Comparison of ENCODE assay signal across 8 cellular contexts in genomic region chr17:74961657-74962360, GRCh38. TPM values are rescaled to one million over a fixed set of nuclear protein-coding genes. Genes with fewer than 3 reads are reported as not detected.
DNase-seq lines count a peak whose midpoint lies in the region; ATAC-seq and TF ChIP-seq lines count a peak whose summit lies in the region.

No MANE protein-coding gene starts in this region.

- H3K9me3 ChIP-seq in DOHH2 (ENCODE audit: control insufficient read depth, insufficient read depth, low read length) (no peaks in the 10 kb centered on the region), MM.1S (replicated peaks; ENCODE audit: insufficient read depth, low read length) (no peaks in the 10 kb centered on the region)

- no peak overlapping the region for H3K9ac ChIP-seq in MM.1S (ENCODE audit: low read length)

- H3K9me2 ChIP-seq in DOHH2 (replicated peaks; ENCODE audit: control insufficient read depth, low read length) = no peaks in the 10 kb centered on the region
- H3K9me2 ChIP-seq in MM.1S (replicated peaks; ENCODE audit: insufficient read depth, low read length) = no peaks in the 10 kb centered on the region

- H3K9me3 Mint-ChIP-seq in activated T-helper 2 cell treated with anti-CD3 and anti-CD28 coated beads, Interferon-gamma antibody, Interleukin-2, Interleukin-4, amounts not matched to agents 10 μg/mL and 5 μg/mL and 100 μg/mL, durations not matched to agents 14 hours and 24 hours and 36 hours = no peaks in the 10 kb centered on the region

- no peak overlapping the region for H3K4me3 Mint-ChIP-seq in activated T-helper 2 cell treated with anti-CD3 and anti-CD28 coated beads, Interferon-gamma antibody, Interleukin-2, Interleukin-4, amounts not matched to agents 10 μg/mL and 5 μg/mL and 100 μg/mL, durations not matched to agents 14 hours and 24 hours and 36 hours (ENCODE audit: low read depth)

- H3K4me2 ChIP-seq in DOHH2 (ENCODE audit: low read length) = no peak overlapping the region
- H3K4me2 ChIP-seq in MM.1S (ENCODE audit: low read depth, low read length) = peak overlapping the region; percentile 23; the same call in 1 of the 2 replicates

- H3K4me1 ChIP-seq in DOHH2 (ENCODE audit: control insufficient read depth, low read length) (peaks cover 9% of the 10 kb centered on the region), MM.1S (ENCODE audit: low read length) (peaks cover 4% of the 10 kb centered on the region)

- peaks cover 2% of the 10 kb centered on the region; the same call in 1 of the 2 replicates for H3K27me3 ChIP-seq in DOHH2 (ENCODE audit: control insufficient read depth, low read length)
- H3K27me3 ChIP-seq in MM.1S (replicated peaks; ENCODE audit: insufficient read depth, low read length) = peaks cover 15% of the 10 kb centered on the region

- H3K27ac Mint-ChIP-seq in activated T-helper 2 cell treated with anti-CD3 and anti-CD28 coated beads, Interferon-gamma antibody, Interleukin-2, Interleukin-4, amounts not matched to agents 10 μg/mL and 5 μg/mL and 100 μg/mL, durations not matched to agents 14 hours and 24 hours and 36 hours = no peak overlapping the region

- H3K27ac ChIP-seq in DOHH2 (ENCODE audit: low read depth, low read length) = no peak overlapping the region
- H3K27ac ChIP-seq in MM.1S (ENCODE audit: low read length) = no peak overlapping the region
- H3K27ac ChIP-seq in substantia nigra (ENCODE audit: low read depth, low read length, poor library complexity, severe bottlenecking) = peak overlapping the region; percentile 98

- TF ChIP-seq CTCF in DOHH2 (IDR thresholded peaks at IDR 0.05; ENCODE audit: low read depth, low read length, poor library complexity, severe bottlenecking) (peak; percentile 85), MM.1S (IDR thresholded peaks at IDR 0.05; ENCODE audit: low read length) (peak; percentile 75), fibroblast of villous mesenchyme (IDR thresholded peaks at IDR 0.05; ENCODE audit: insufficient read depth, low read depth, low read length) (peak; percentile 70)

- H3K27me3 Mint-ChIP-seq in activated T-helper 2 cell treated with anti-CD3 and anti-CD28 coated beads, Interferon-gamma antibody, Interleukin-2, Interleukin-4, amounts not matched to agents 10 μg/mL and 5 μg/mL and 100 μg/mL, durations not matched to agents 14 hours and 24 hours and 36 hours (ENCODE audit: low read depth) = no peaks in the 10 kb centered on the region

- no peak overlapping the region for H3K4me3 ChIP-seq in DOHH2 (ENCODE audit: low read length)
- H3K4me3 ChIP-seq in MM.1S (ENCODE audit: low read length) = no peak overlapping the region
- H3K4me3 ChIP-seq in fibroblast of villous mesenchyme (ENCODE audit: low read depth, low read length) = no peak overlapping the region

- peaks cover 4% of the 10 kb centered on the region for H3K4me1 Mint-ChIP-seq in activated T-helper 2 cell treated with anti-CD3 and anti-CD28 coated beads, Interferon-gamma antibody, Interleukin-2, Interleukin-4, amounts not matched to agents 10 μg/mL and 5 μg/mL and 100 μg/mL, durations not matched to agents 14 hours and 24 hours and 36 hours (ENCODE audit: low read depth)

- H3K36me3 ChIP-seq in DOHH2 (ENCODE audit: control insufficient read depth, low read length) (no peaks in the 10 kb centered on the region), MM.1S (replicated peaks; ENCODE audit: insufficient read depth, low read length) (no peaks in the 10 kb centered on the region)

- no peaks in the 10 kb centered on the region for H3K36me3 Mint-ChIP-seq in activated T-helper 2 cell treated with anti-CD3 and anti-CD28 coated beads, Interferon-gamma antibody, Interleukin-2, Interleukin-4, amounts not matched to agents 10 μg/mL and 5 μg/mL and 100 μg/mL, durations not matched to agents 14 hours and 24 hours and 36 hours (ENCODE audit: low read depth)

- peak; percentile 72 for DNase-seq in MM.1S
- DNase-seq in SHP77 (lab: John Stamatoyannopoulos, UW) = peak; percentile 87 to 89
- peak; percentile 71 for DNase-seq in activated T-helper 2 cell treated with anti-CD3 and anti-CD28 coated beads, Interferon-gamma antibody, Interleukin-2, Interleukin-4, amounts not matched to agents 10 μg/mL and 5 μg/mL and 100 μg/mL, durations not matched to agents 14 hours and 24 hours and 36 hours (ENCODE audit: low spot score)
- DNase-seq in fibroblast of villous mesenchyme (ENCODE audit: low read depth) = peak; percentile 89
- DNase-seq in non-pigmented ciliary epithelial cell (ENCODE audit: low read depth) = peak; percentile 46
- peak in 48 of 49 donors; percentile 26 to 93 (median 78) for DNase-seq in substantia nigra (lab: John Stamatoyannopoulos, UW)

- H4K20me1 ChIP-seq in DOHH2 (ENCODE audit: control insufficient read depth, insufficient read depth, low read depth, low read length) = no peaks in the 10 kb centered on the region
- no peaks in the 10 kb centered on the region for H4K20me1 ChIP-seq in MM.1S (ENCODE audit: insufficient read depth, low read length)

- H3F3A ChIP-seq in DOHH2 (ENCODE audit: control insufficient read depth, insufficient read depth) (no peaks in the 10 kb centered on the region), MM.1S (ENCODE audit: insufficient read depth, low read length) (no peaks in the 10 kb centered on the region)

- H3K79me2 ChIP-seq in DOHH2 (ENCODE audit: control insufficient read depth, low read length) (no peaks in the 10 kb centered on the region), MM.1S (ENCODE audit: low read length) (no peaks in the 10 kb centered on the region)

- ATAC-seq in GM19452 (IDR thresholded peaks at IDR 0.05; ENCODE audit: unreplicated experiment) = no peak

- H2AFZ ChIP-seq in MM.1S (ENCODE audit: low read length) = no peak overlapping the region

- intact Hi-C loops in activated T-helper 2 cell treated with anti-CD3 and anti-CD28 coated beads, Interferon-gamma antibody, Interleukin-2, Interleukin-4, amounts not matched to agents 10 μg/mL and 5 μg/mL and 100 μg/mL, durations not matched to agents 14 hours and 24 hours and 36 hours (cut with micrococcal nuclease) = loop anchor here (2.0 to 5.0 kb wide), 4 partner anchors 51 to 240 kb away; partner anchors contain the start of genes ARMC7 and MRPL58

RNA-seq across cellular contexts. Expression of gene HID1, which starts 10.8 kb away (rescaled TPM):
- 0.07 and 0.37 TPM in 2 replicates for total RNA-seq in activated T-helper 2 cell treated with anti-CD3 and anti-CD28 coated beads, Interferon-gamma antibody, Interleukin-2, Interleukin-4, amounts not matched to agents 10 μg/mL and 5 μg/mL and 100 μg/mL, durations not matched to agents 14 hours and 24 hours and 36 hours
- total RNA-seq in fibroblast of villous mesenchyme = 3.5 and 4.3 TPM in 2 replicates

RNA-seq across cellular contexts. Expression of gene CDR2L, which starts 25.6 kb away (rescaled TPM):
- 2.3 and 2.4 TPM in 2 replicates for total RNA-seq in activated T-helper 2 cell treated with anti-CD3 and anti-CD28 coated beads, Interferon-gamma antibody, Interleukin-2, Interleukin-4, amounts not matched to agents 10 μg/mL and 5 μg/mL and 100 μg/mL, durations not matched to agents 14 hours and 24 hours and 36 hours
- 26.8 and 31.9 TPM in 2 replicates for total RNA-seq in fibroblast of villous mesenchyme

RNA-seq across cellular contexts. Expression of gene OTOP3, which starts 26.1 kb away (rescaled TPM):
- not detected in 2 replicates for total RNA-seq in activated T-helper 2 cell treated with anti-CD3 and anti-CD28 coated beads, Interferon-gamma antibody, Interleukin-2, Interleukin-4, amounts not matched to agents 10 μg/mL and 5 μg/mL and 100 μg/mL, durations not matched to agents 14 hours and 24 hours and 36 hours
- not detected in 2 replicates for total RNA-seq in fibroblast of villous mesenchyme

RNA-seq across cellular contexts. Expression of gene OTOP2, which starts 37.7 kb away (rescaled TPM):
- not detected in 2 replicates for total RNA-seq in activated T-helper 2 cell treated with anti-CD3 and anti-CD28 coated beads, Interferon-gamma antibody, Interleukin-2, Interleukin-4, amounts not matched to agents 10 μg/mL and 5 μg/mL and 100 μg/mL, durations not matched to agents 14 hours and 24 hours and 36 hours
- total RNA-seq in fibroblast of villous mesenchyme = not detected in 2 replicates

RNA-seq across cellular contexts. Expression of gene USH1G, which starts 38.8 kb away (rescaled TPM):
- total RNA-seq in activated T-helper 2 cell treated with anti-CD3 and anti-CD28 coated beads, Interferon-gamma antibody, Interleukin-2, Interleukin-4, amounts not matched to agents 10 μg/mL and 5 μg/mL and 100 μg/mL, durations not matched to agents 14 hours and 24 hours and 36 hours = not detected in 2 replicates
- not detected in 2 replicates for total RNA-seq in fibroblast of villous mesenchyme
